22 cellular contexts compared by ENCODE assay signal in the genomic region with DNA sequence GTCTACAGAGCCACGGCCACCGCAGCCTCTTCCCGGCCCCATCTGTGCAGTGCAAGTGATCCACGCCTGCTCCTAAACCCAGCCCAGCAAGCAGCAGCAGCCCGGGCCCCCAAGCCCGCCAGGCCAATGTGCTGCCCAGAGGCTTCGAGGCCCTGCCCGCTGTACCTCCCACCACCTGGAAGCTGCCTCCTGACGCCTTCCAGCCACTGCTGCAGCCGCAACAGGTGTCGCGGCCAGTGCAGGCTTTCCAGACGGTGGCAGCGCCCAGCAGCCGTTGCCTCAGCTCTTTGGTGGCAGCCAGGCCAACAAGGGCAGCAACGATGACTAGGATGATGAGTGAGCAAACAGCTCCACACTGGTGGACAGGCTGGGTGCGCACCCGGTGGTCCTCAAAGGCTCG.
"Had no signal": no experiment of that assay in that cellular context is flagged by ENCODE, and none has a peak within 500 bp of the region (broad histone marks: within the 10 kb centered on the region; RNA-seq: fewer than 3 reads in every experiment).

No MANE protein-coding gene starts in this region.

- H3K9me3 Mint-ChIP-seq: activated naive CD8-positive, alpha-beta T cell treated with anti-CD3 and anti-CD28 coated beads, Interleukin-2, amount 50 U/mL, for 24 hours; activated T-helper 1 cell treated with anti-CD3 and anti-CD28 coated beads, Interleukin-12 subunit alpha, Interleukin-12 subunit beta, Interleukin-2, Interleukin-4 antibody, amounts not matched to agents 30 ng/mL and 10 ng/mL and 1 ng/mL, durations not matched to agents 14 hours and 24 hours and 36 hours; immature natural killer cell; natural killer cell; stimulated activated memory B cell treated with anti-CD40 and anti-IgM and Interleukin-4, amounts not matched to agents 10 μg/mL and 1 μg/mL and 100 μg/mL, for 72 hours had no signal

- H3K27me3 ChIP-seq: body of pancreas, cardiac muscle cell, foreskin keratinocyte, pancreas, testis, vagina had no signal

- H3K36me3 Mint-ChIP-seq: immature natural killer cell; natural killer cell; stimulated activated memory B cell treated with anti-CD40 and anti-IgM and Interleukin-4, amounts not matched to agents 10 μg/mL and 1 μg/mL and 100 μg/mL, for 72 hours had no signal

- H3K36me3 ChIP-seq: cardiac muscle cell, pancreas, vagina had no signal

- ATAC-seq: activated CD8-positive, alpha-beta T cell treated with anti-CD3 and anti-CD28 coated beads, Interleukin-2, amount 10 ng/mL, durations not matched to agents 7 days and 5 days; natural killer cell had no signal

- FAIRE-seq: pancreas, small intestine had no signal

- H3K4me3 Mint-ChIP-seq: activated CD8-positive, alpha-beta T cell treated with anti-CD3 and anti-CD28 coated beads, Interleukin-2, amount 10 ng/mL, durations not matched to agents 7 days and 5 days; activated naive CD8-positive, alpha-beta T cell treated with anti-CD3 and anti-CD28 coated beads, Interleukin-2, amount 50 U/mL, for 24 hours; activated T-helper 1 cell treated with anti-CD3 and anti-CD28 coated beads, Interleukin-12 subunit alpha, Interleukin-12 subunit beta, Interleukin-2, Interleukin-4 antibody, amounts not matched to agents 30 ng/mL and 10 ng/mL and 1 ng/mL, durations not matched to agents 14 hours and 24 hours and 36 hours; dendritic cell treated with granulocyte-macrophage colony-stimulating factor and Interleukin-4, amounts not matched to agents 40 ng/mL and 50 ng/mL, for 4 days; immature natural killer cell; natural killer cell had no signal

- H3K9me3 ChIP-seq: body of pancreas, pancreas, testis, vagina had no signal

- H3K4me1 ChIP-seq: body of pancreas, foreskin keratinocyte, pancreas, testis, vagina had no signal

- H3K27ac Mint-ChIP-seq: activated CD8-positive, alpha-beta T cell treated with anti-CD3 and anti-CD28 coated beads, Interleukin-2, amount 10 ng/mL, durations not matched to agents 7 days and 5 days; activated naive CD8-positive, alpha-beta T cell treated with anti-CD3 and anti-CD28 coated beads, Interleukin-2, amount 50 U/mL, for 24 hours; activated T-helper 1 cell treated with anti-CD3 and anti-CD28 coated beads, Interleukin-12 subunit alpha, Interleukin-12 subunit beta, Interleukin-2, Interleukin-4 antibody, amounts not matched to agents 30 ng/mL and 10 ng/mL and 1 ng/mL, durations not matched to agents 14 hours and 24 hours and 36 hours; dendritic cell treated with granulocyte-macrophage colony-stimulating factor and Interleukin-4, amounts not matched to agents 40 ng/mL and 50 ng/mL, for 4 days; immature natural killer cell; natural killer cell had no signal

- H3K4me3 ChIP-seq: body of pancreas, cardiac muscle cell, pancreas, testis, vagina had no signal

- DNase-seq: activated CD4-positive, alpha-beta T cell treated with anti-CD3 and anti-CD28 coated beads for 1 hour; activated CD4-positive, alpha-beta T cell treated with anti-CD3 and anti-CD28 coated beads, Interleukin-2, amount 50 U/mL, for 1 hour; activated gamma-delta T cell; activated naive CD4-positive, alpha-beta T cell treated with anti-CD3 and anti-CD28 coated beads, Interleukin-2, amount 50 U/mL, for 16 hours; activated naive CD8-positive, alpha-beta T cell treated with anti-CD3 and anti-CD28 coated beads, Interleukin-2, amount 50 U/mL, for 24 hours; effector CD8-positive, alpha-beta T cell; immature natural killer cell; left ventricle myocardium superior; midbrain; natural killer cell had no signal

- H3K27ac ChIP-seq: body of pancreas, cardiac muscle cell, foreskin keratinocyte, pancreas, testis, vagina, VCaP had no signal

- H3K27me3 Mint-ChIP-seq: activated naive CD8-positive, alpha-beta T cell treated with anti-CD3 and anti-CD28 coated beads, Interleukin-2, amount 50 U/mL, for 24 hours had no signal

- H3K4me1 Mint-ChIP-seq: immature natural killer cell, natural killer cell had no signal
